Comparison of ENCODE assay signal across 9 cellular contexts in the genomic region with DNA sequence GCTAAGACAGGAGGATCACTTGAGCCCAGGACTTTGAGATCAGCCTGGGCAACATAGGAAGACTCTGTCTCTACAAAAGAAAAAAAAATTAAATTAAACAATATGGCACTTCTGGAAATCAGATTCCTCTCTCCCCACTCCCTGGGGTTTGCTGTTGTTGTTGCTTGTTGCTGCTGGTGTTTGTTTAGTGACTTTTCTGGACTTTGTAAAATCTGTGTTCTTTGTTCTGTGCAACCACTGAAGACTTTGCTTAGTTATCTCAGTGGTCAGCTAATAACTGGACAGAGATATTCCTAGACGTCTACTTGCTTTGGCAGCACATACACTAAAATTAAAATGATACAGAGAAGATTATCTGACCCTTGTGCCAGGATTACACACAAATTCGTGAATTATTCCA.
"Had no signal": no experiment of that assay in that cellular context is flagged by ENCODE, and none has a peak within 500 bp of the region (broad histone marks: within the 10 kb centered on the region; RNA-seq: fewer than 3 reads in every experiment).

No MANE protein-coding gene starts in this region.

- H3K27ac ChIP-seq: GM23248, HL-60 had no signal

- H3K36me3 ChIP-seq: HAP-1 had no signal

- H3K4me3 Mint-ChIP-seq: HFFc6 had no signal

- H3K9me3 ChIP-seq: HAP-1 had no signal

- H3K4me1 ChIP-seq: HAP-1 had no signal

- H3K9me3 Mint-ChIP-seq: HFFc6 had no signal

- H2AFZ ChIP-seq: GM23248 had no signal

- H3K27ac Mint-ChIP-seq: HFFc6 had no signal

- H3K4me3 ChIP-seq: GM23248, HAP-1, K562 had no signal

- FAIRE-seq: K562 had no signal

- H3K9ac ChIP-seq: GM23248 had no signal

- ATAC-seq: HCT116, K562 had no signal

- DNase-seq: GM23248, GOT3, H7, HFFc6, IMR-90 had no signal
